In genomic region chr7:47290867-47291266, GRCh38 we compare ENCODE assay signal across 16 cellular contexts.
A peak's percentile ranks its signal among the peaks of the same experiment; 100 is the strongest.
DNase-seq lines count a peak whose midpoint lies in the region; ATAC-seq, FAIRE-seq and TF ChIP-seq lines count a peak whose summit lies in the region.
"Had no signal": no experiment of that assay in that cellular context is flagged by ENCODE, and none has a peak within 500 bp of the region (broad histone marks: within the 10 kb centered on the region; RNA-seq: fewer than 3 reads in every experiment).

No MANE protein-coding gene starts in this region.

- H3K9ac ChIP-seq in IMR-90 (ENCODE audit: low read depth, low read length) = no peak overlapping the region

- ATAC-seq in IMR-90 (ENCODE audit: low read depth) (no peak), psoas muscle (no peak), upper lobe of left lung (ENCODE audit: low FRiP score in 2 of 2) (no peak), HG03039 (IDR thresholded peaks at IDR 0.05; ENCODE audit: unreplicated experiment) (no peak)
- ATAC-seq: gastroesophageal sphincter had no signal

- H3K4me3 Mint-ChIP-seq in Calu3 (ENCODE audit: low read depth, unreplicated experiment) = peak overlapping the region; percentile 25
- H3K4me3 Mint-ChIP-seq: activated CD4-positive, alpha-beta memory T cell treated with anti-CD3 and anti-CD28 coated beads, Interleukin-2, amount 10 ng/mL, durations not matched to agents 7 days and 5 days; CD4-positive, CD25-positive, alpha-beta regulatory T cell; immature natural killer cell had no signal

- intact Hi-C loops in Calu3 (cut with micrococcal nuclease; ENCODE audit: unreplicated experiment) (no loop called here), IMR-90 (cut with micrococcal nuclease) (no loop called here), psoas muscle (cut with DNase I) (loop anchor here in 1 of 2 donors (5.0 kb wide), 1 partner anchor 46 kb away; no protein-coding TSS in a partner anchor)

- peak overlapping the region in 1 of 2 experiments; percentile 85; a peak in 2 of 4 replicates for H4K8ac ChIP-seq in IMR-90 (ENCODE audit: low read depth in 2 of 2, low read length in 2 of 2)

- H3K23ac ChIP-seq in IMR-90 (ENCODE audit: low read depth, low read length) = peak overlapping the region; percentile 79

- H3K4ac ChIP-seq in IMR-90 (ENCODE audit: low read depth, low read length) = peak overlapping the region; percentile 90

- H3K4me1 Mint-ChIP-seq in Calu3 (ENCODE audit: low read depth, unreplicated experiment) = peaks cover 32% of the 10 kb centered on the region
- H3K4me1 Mint-ChIP-seq: immature natural killer cell had no signal

- H4K91ac ChIP-seq in IMR-90 (ENCODE audit: insufficient read depth, low read depth, low read length) = peak overlapping the region; percentile 47

- H2BK15ac ChIP-seq in IMR-90 (ENCODE audit: low read depth, low read length) = peak overlapping the region; percentile 89; the same call in 2 of the 3 replicates

- peaks cover 29% of the 10 kb centered on the region for H3K9me1 ChIP-seq in IMR-90 (ENCODE audit: insufficient read depth, low read length)

- H2BK20ac ChIP-seq in IMR-90 (ENCODE audit: low read depth, low read length) = peak overlapping the region; percentile 95

- TF ChIP-seq POLR2A in IMR-90 (IDR thresholded peaks at IDR 0.05; ENCODE audit: low read depth, low read length) (no peak), upper lobe of left lung (IDR thresholded peaks at IDR 0.05) (no peak)

- H2AK9ac ChIP-seq in IMR-90 (replicated peaks; ENCODE audit: low read depth, low read length, poor library complexity) = peak overlapping the region; percentile 47

- H3K14ac ChIP-seq in IMR-90 (replicated peaks; ENCODE audit: low read depth, low read length) = peak overlapping the region; percentile 95

- no peaks in the 10 kb centered on the region for H3K9me3 ChIP-seq in IMR-90 (ENCODE audit: control insufficient read depth, insufficient read depth, low read length)
- H3K9me3 ChIP-seq in psoas muscle = no peaks in the 10 kb centered on the region
- H3K9me3 ChIP-seq in upper lobe of left lung = no peaks in the 10 kb centered on the region
- H3K9me3 ChIP-seq: gastroesophageal sphincter, stomach had no signal

- H2AFZ ChIP-seq in IMR-90 (replicated peaks; ENCODE audit: low read length, poor library complexity) = no peak overlapping the region

- peak overlapping the region; percentile 87 for H2BK5ac ChIP-seq in IMR-90 (ENCODE audit: low read depth, low read length, poor library complexity, severe bottlenecking)

- H3K56ac ChIP-seq in IMR-90 (ENCODE audit: extremely low read depth, insufficient read depth, low read length) = no peak overlapping the region

- in situ Hi-C loops in IMR-90 (cut with MboI; ENCODE audit: low sequenced_read_pairs) = no loop called here

- H4K20me1 ChIP-seq in IMR-90 (ENCODE audit: insufficient read depth, low read length) = peaks cover 14% of the 10 kb centered on the region

- H3K36me3 Mint-ChIP-seq in Calu3 (ENCODE audit: insufficient read depth, unreplicated experiment) = peaks cover 48% of the 10 kb centered on the region
- H3K36me3 Mint-ChIP-seq: CD4-positive, CD25-positive, alpha-beta regulatory T cell; immature natural killer cell had no signal

- H3K18ac ChIP-seq in IMR-90 (ENCODE audit: low read depth, low read length) = peak overlapping the region; percentile 62; the same call in 1 of the 2 replicates

- TF ChIP-seq RAD21 in IMR-90 (IDR thresholded peaks at IDR 0.05; ENCODE audit: low read length) = no peak

- no peak for FAIRE-seq in bronchial epithelial cell (lab: Jason Lieb, UNC)
- FAIRE-seq: TTC549 had no signal

- BruUV-seq in Calu3 (replicated peaks; lab: Mats Ljungman, UMichigan) (no TSS peak), IMR-90 (replicated peaks; lab: Mats Ljungman, UMichigan) (no TSS peak)

- H3K27me3 Mint-ChIP-seq in Calu3 (ENCODE audit: unreplicated experiment) = no peaks in the 10 kb centered on the region
- H3K27me3 Mint-ChIP-seq: activated CD4-positive, alpha-beta memory T cell treated with anti-CD3 and anti-CD28 coated beads, Interleukin-2, amount 10 ng/mL, durations not matched to agents 7 days and 5 days; CD4-positive, CD25-positive, alpha-beta regulatory T cell had no signal

- TF ChIP-seq EP300 in upper lobe of left lung (IDR thresholded peaks at IDR 0.05) = no peak

- H2AK5ac ChIP-seq in IMR-90 (ENCODE audit: low read depth, low read length) = peak overlapping the region; percentile 95

- CTCF ChIA-PET in Calu3 (lab: Charles Lee) (interaction anchor here (0.8 to 1.9 kb wide), 2 partner anchors 25 to 54 kb away, joined by 3 to 15 read pairs; no protein-coding TSS in a partner anchor), IMR-90 (lab: Yijun Ruan, JAX) (no interaction called here)

- no peak overlapping the region for H3K4me2 ChIP-seq in IMR-90 (ENCODE audit: low read depth, low read length)

- H3K27ac ChIP-seq in IMR-90 (ENCODE audit: insufficient read depth, low read length) (peak overlapping the region; percentile 42; the same call in 1 of the 2 replicates), psoas muscle (peak overlapping the region; percentile 85), upper lobe of left lung (peak overlapping the region in 2 of 4 donors; percentile 6 to 40)

- H3K27ac Mint-ChIP-seq in Calu3 (ENCODE audit: unreplicated experiment) = peak overlapping the region; percentile 85
- H3K27ac Mint-ChIP-seq: activated CD4-positive, alpha-beta memory T cell treated with anti-CD3 and anti-CD28 coated beads, Interleukin-2, amount 10 ng/mL, durations not matched to agents 7 days and 5 days; immature natural killer cell had no signal

- no peak for DNase-seq in Calu3
- DNase-seq in IMR-90 = no peak
- peak; percentile 20 for DNase-seq in bronchial epithelial cell (ENCODE audit: low read depth)
- no peak for DNase-seq in psoas muscle
- no peak for DNase-seq in T-helper 1 cell
- DNase-seq in upper lobe of left lung = no peak
- DNase-seq: activated CD4-positive, alpha-beta memory T cell treated with anti-CD3 and anti-CD28 coated beads, Interleukin-2, amount 10 ng/mL, durations not matched to agents 7 days and 5 days; central memory CD4-positive, alpha-beta T cell; DND-41; immature natural killer cell; NCI-H446; stomach had no signal

- peaks cover 18 to 57% of the 10 kb centered on the region in 2 experiments for H3K79me1 ChIP-seq in IMR-90 (ENCODE audit: low read depth in 1 of 2, low read length in 2 of 2)

- H3K9me3 Mint-ChIP-seq in Calu3 (ENCODE audit: low read depth, unreplicated experiment) = peaks cover 2% of the 10 kb centered on the region
- H3K9me3 Mint-ChIP-seq: activated CD4-positive, alpha-beta memory T cell treated with anti-CD3 and anti-CD28 coated beads, Interleukin-2, amount 10 ng/mL, durations not matched to agents 7 days and 5 days; immature natural killer cell had no signal

- POLR2A ChIA-PET in IMR-90 (lab: Charles Lee; ENCODE audit: unreplicated experiment) = no interaction called here

- H3K4me3 ChIP-seq in IMR-90 (ENCODE audit: insufficient read depth, low read depth, low read length) (no peak overlapping the region), bronchial epithelial cell (ENCODE audit: low read depth, low read length) (no peak overlapping the region), psoas muscle (no peak overlapping the region), upper lobe of left lung (no peak overlapping the region)
- H3K4me3 ChIP-seq: gastroesophageal sphincter, stomach had no signal

- TF ChIP-seq CTCF in Calu3 (IDR thresholded peaks at IDR 0.05; ENCODE audit: unreplicated experiment) (no peak), IMR-90 (conservative IDR thresholded peaks at IDR 0.05; ENCODE audit: low read depth, low read length) (no peak), bronchial epithelial cell (IDR thresholded peaks at IDR 0.05; ENCODE audit: insufficient read depth, low read length, severe bottlenecking) (no peak), psoas muscle (IDR thresholded peaks at IDR 0.05) (no peak), upper lobe of left lung (IDR thresholded peaks at IDR 0.05) (no peak)

- dilution Hi-C loops in IMR-90 (cut with HindIII; ENCODE audit: low sequenced_read_pairs, unreplicated experiment) = no loop called here

- H2BK120ac ChIP-seq in IMR-90 (ENCODE audit: low read depth, low read length) = peak overlapping the region; percentile 90

- no peaks in the 10 kb centered on the region for H3K27me3 ChIP-seq in IMR-90 (ENCODE audit: control insufficient read depth, insufficient read depth, low read length)
- H3K27me3 ChIP-seq in bronchial epithelial cell (ENCODE audit: control insufficient read depth, insufficient read depth, low read length) = no peaks in the 10 kb centered on the region
- no peaks in the 10 kb centered on the region for H3K27me3 ChIP-seq in psoas muscle (ENCODE audit: insufficient read depth in 3 of 3, low read length in 2 of 3)
- H3K27me3 ChIP-seq in upper lobe of left lung = no peaks in the 10 kb centered on the region
- H3K27me3 ChIP-seq: gastroesophageal sphincter, stomach had no signal

- peaks cover 41% of the 10 kb centered on the region for H3K36me3 ChIP-seq in IMR-90 (ENCODE audit: control insufficient read depth, insufficient read depth, low read length)
- H3K36me3 ChIP-seq in bronchial epithelial cell (ENCODE audit: control insufficient read depth, insufficient read depth, low read length) = peaks cover 3% of the 10 kb centered on the region
- H3K36me3 ChIP-seq in psoas muscle (ENCODE audit: insufficient read depth in 1 of 2, low read depth in 1 of 2) = peaks cover 3 to 55% of the 10 kb centered on the region in 2 donors
- peaks cover 0 to 95% (median 16%) of the 10 kb centered on the region in 4 donors for H3K36me3 ChIP-seq in upper lobe of left lung

- no peak overlapping the region for H4K5ac ChIP-seq in IMR-90 (ENCODE audit: low read depth, low read length)

- WGBS in IMR-90 (ENCODE audit: extremely low coverage in 2 of 2, insufficient read length in 1 of 2), 2 experiments = no CpG with 5 or more reads among the region's 2 CpGs
- 97 to 98% (median 98%) methylated on average over 2 of the region's 2 CpGs for WGBS in psoas muscle, 3 donors
- WGBS in upper lobe of left lung, 2 donors = 93 to 95% methylated on average over 2 of the region's 2 CpGs

- H3K4me1 ChIP-seq in IMR-90 (ENCODE audit: control insufficient read depth, insufficient read depth, low read length) (peaks cover 23% of the 10 kb centered on the region), psoas muscle (peaks cover 33% of the 10 kb centered on the region), upper lobe of left lung (peaks cover 9 to 29% (median 18%) of the 10 kb centered on the region in 4 donors)

TF ChIP-seq in IMR-90, 13 proteins besides CTCF, POLR2A, EP300 and RAD21 (continues in another document):
- TF ChIP-seq USF2 (IDR thresholded peaks at IDR 0.05; ENCODE audit: low read depth, low read length) = no peak
- no peak for TF ChIP-seq RCOR1 (IDR thresholded peaks at IDR 0.05; ENCODE audit: insufficient replicate concordance, low read length)
- no peak for TF ChIP-seq MXI1 (IDR thresholded peaks at IDR 0.05; ENCODE audit: borderline replicate concordance, low read depth, low read length)
- TF ChIP-seq BHLHE40 (IDR thresholded peaks at IDR 0.05; ENCODE audit: low read depth, low read length) = no peak
